In the genomic region with DNA sequence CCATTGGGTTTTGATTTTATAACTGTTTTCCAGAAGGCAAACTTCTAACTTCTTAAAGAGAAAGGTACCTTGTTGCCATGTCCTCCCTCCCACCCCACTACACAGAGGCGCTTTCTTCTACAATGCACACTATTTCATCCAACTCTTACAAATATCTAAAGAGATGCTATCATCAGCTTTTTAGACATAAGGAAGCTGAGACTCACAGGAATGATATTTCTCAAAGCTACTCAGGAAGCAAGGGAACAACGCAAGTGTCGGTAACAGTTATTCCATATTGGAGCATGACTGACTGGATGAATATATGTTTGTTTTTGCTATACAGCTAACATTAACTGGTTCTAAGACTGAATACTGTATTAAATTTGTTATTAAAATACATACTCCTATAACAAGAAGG, we compare ENCODE assay signal across 22 cellular contexts.
DNase-seq lines count a peak whose midpoint lies in the region; ATAC-seq, FAIRE-seq and TF ChIP-seq lines count a peak whose summit lies in the region.
"Had no signal": no experiment of that assay in that cellular context is flagged by ENCODE, and none has a peak within 500 bp of the region (broad histone marks: within the 10 kb centered on the region; RNA-seq: fewer than 3 reads in every experiment).

No MANE protein-coding gene starts in this region.

- 93% methylated on average over 3 of the region's 3 CpGs for WGBS in GM12878 (ENCODE audit: insufficient coverage, insufficient replicate concordance, low lambda C conversion rate, missing lambda C conversion rate)
- 98% methylated on average over 3 of the region's 3 CpGs for WGBS in tibial nerve, 2 donors

- no peaks in the 10 kb centered on the region for H4K20me1 ChIP-seq in GM12878 (ENCODE audit: control insufficient read depth, insufficient read depth)
- H4K20me1 ChIP-seq: BLaER1 had no signal

- POLR2A ChIA-PET in GM12878 (lab: Charles Lee) = interaction anchor here (0.6 kb wide), 1 partner anchor 258 kb away, joined by 3 read pairs; no protein-coding TSS in a partner anchor

- H3K9ac ChIP-seq in GM12878 (ENCODE audit: control insufficient read depth, insufficient read depth, low read length) = no peak overlapping the region
- H3K9ac ChIP-seq: BLaER1 had no signal

- no peak for TF ChIP-seq RAD21 in GM12878 (IDR thresholded peaks at IDR 0.05; ENCODE audit: insufficient read depth, low read depth, low read length)

- no TSS peak for BruUV-seq in GM12878 (replicated peaks; lab: Mats Ljungman, UMichigan)

- SMC1A ChIA-PET in GM12878 (lab: Charles Lee; ENCODE audit: uncharacterized antibody, unreplicated experiment) = no interaction called here

- no peak overlapping the region for H3K27ac ChIP-seq in GM12878 (ENCODE audit: control insufficient read depth, insufficient read depth)
- H3K27ac ChIP-seq in tibial nerve = no peak overlapping the region
- H3K27ac ChIP-seq: BLaER1 had no signal

- H2AFZ ChIP-seq in GM12878 (ENCODE audit: control insufficient read depth, low read depth, low read length) = no peak overlapping the region

- H3K27me3 ChIP-seq in GM12878 (replicated peaks in 1 of 2; ENCODE audit: control insufficient read depth in 2 of 2, insufficient read depth in 2 of 2, low read length in 1 of 2) (no peaks in the 10 kb centered on the region), tibial nerve (no peaks in the 10 kb centered on the region)
- H3K27me3 ChIP-seq: BE2C, BLaER1 had no signal

- H3K4me3 ChIP-seq in GM12878 = no peak overlapping the region
- no peak overlapping the region for H3K4me3 ChIP-seq in tibial nerve
- H3K4me3 ChIP-seq: BLaER1 had no signal

- H3K4me2 ChIP-seq in GM12878 (ENCODE audit: control insufficient read depth, insufficient read depth) = no peak overlapping the region
- H3K4me2 ChIP-seq: BLaER1 had no signal

- RAD21 ChIA-PET in GM12878 (lab: Charles Lee; ENCODE audit: unreplicated experiment) = no interaction called here

- CTCF ChIA-PET in GM12878 (lab: Yijun Ruan, JAX) = no interaction called here

- TF ChIP-seq CTCF in GM12878 (IDR thresholded peaks at IDR 0.05 in 2 of 3, conservative IDR thresholded peaks at IDR 0.05 in 1 of 3; ENCODE audit: control insufficient read depth in 2 of 3, extremely low read depth in 1 of 3, insufficient read depth in 1 of 3, low read depth in 3 of 3, low read length in 3 of 3) = no peak
- no peak for TF ChIP-seq CTCF in tibial nerve (IDR thresholded peaks at IDR 0.05)

- FAIRE-seq in GM12878 (lab: Jason Lieb, UNC) = peak; percentile 75
- FAIRE-seq: A204.1, G401.6, GM12892, GM18507 had no signal

- TF ChIP-seq EP300 in GM12878 (IDR thresholded peaks at IDR 0.05; ENCODE audit: borderline replicate concordance in 1 of 2, control insufficient read depth in 1 of 2, low read depth in 2 of 2, low read length in 2 of 2) (no peak), tibial nerve (IDR thresholded peaks at IDR 0.05) (no peak)

- in situ Hi-C loops in GM12878 (cut with MboI) = no loop called here

- intact Hi-C loops in GM12878 (cut with micrococcal nuclease; ENCODE audit: unreplicated experiment) = no loop called here
- intact Hi-C loops in Right ventricle myocardium superior (cut with DNase I) = no loop called here

- ATAC-seq in GM12878 (no peak), Right ventricle myocardium superior (ENCODE audit: poor library complexity) (no peak)

- no peaks in the 10 kb centered on the region for H3K79me2 ChIP-seq in GM12878 (ENCODE audit: control insufficient read depth, insufficient read depth, low read length)

- no peak for TF ChIP-seq POLR2A in GM12878 (IDR thresholded peaks at IDR 0.05; ENCODE audit: low read depth, low read length)
- no peak for TF ChIP-seq POLR2A in tibial nerve (IDR thresholded peaks at IDR 0.05)

- peak; percentile 7 for DNase-seq in RPMI7951 (ENCODE audit: low read depth)
- DNase-seq in GM12878 (ENCODE audit: low read depth, low spot score) = no peak
- DNase-seq in dermis blood vessel endothelial cell = peak; percentile 7
- DNase-seq in OCI-M1 (lab: John Stamatoyannopoulos, UW) = no peak
- no peak for DNase-seq in Right ventricle myocardium superior
- no peak for DNase-seq in islet precursor cell
- no peak for DNase-seq in tibial nerve (ENCODE audit: low spot score in 2 of 2)
- DNase-seq: 8988T; ACHN; BE2C; C1 segment of cervical spinal cord; CD4-positive, alpha-beta memory T cell; CD4-positive, CD25-positive, alpha-beta regulatory T cell; CD8-positive, alpha-beta memory T cell; COR-L47; DMS79 treated with DMSO at 0.1 percent for 48 hours; GF-D8 had no signal

- H3K36me3 ChIP-seq in GM12878 (ENCODE audit: control insufficient read depth in 2 of 2, insufficient read depth in 2 of 2, low read length in 1 of 2) (no peaks in the 10 kb centered on the region), tibial nerve (no peaks in the 10 kb centered on the region)
- H3K36me3 ChIP-seq: BE2C had no signal

- no peaks in the 10 kb centered on the region for H3K9me3 ChIP-seq in GM12878 (replicated peaks; ENCODE audit: control insufficient read depth, insufficient read depth, low read length)
- no peaks in the 10 kb centered on the region for H3K9me3 ChIP-seq in tibial nerve
- H3K9me3 ChIP-seq: BE2C, BLaER1 had no signal

- H3K4me1 ChIP-seq in GM12878 (ENCODE audit: control insufficient read depth, insufficient read depth, low read length) = no peaks in the 10 kb centered on the region
- no peaks in the 10 kb centered on the region for H3K4me1 ChIP-seq in tibial nerve
- H3K4me1 ChIP-seq: BLaER1 had no signal

TF ChIP-seq in GM12878, 131 proteins besides CTCF, POLR2A, EP300 and RAD21 (continues in another document):
- TF ChIP-seq CREB1 (IDR thresholded peaks at IDR 0.05; ENCODE audit: low read depth) (no peak), ZNF24 (IDR thresholded peaks at IDR 0.05) (no peak), JUND (IDR thresholded peaks at IDR 0.05; ENCODE audit: low read depth, low read length) (no peak), SREBF2 (IDR thresholded peaks at IDR 0.05; ENCODE audit: low read length) (no peak), EZH2 (IDR thresholded peaks at IDR 0.05; ENCODE audit: borderline replicate concordance, control insufficient read depth, low read depth, low read length) (no peak), FOXM1 (IDR thresholded peaks at IDR 0.05; ENCODE audit: low read depth, low read length) (no peak), YY1 (IDR thresholded peaks at IDR 0.05; ENCODE audit: low read depth, low read length) (no peak), EED (IDR thresholded peaks at IDR 0.05; ENCODE audit: low read depth) (no peak), NFYA (IDR thresholded peaks at IDR 0.05; ENCODE audit: borderline replicate concordance, low read depth, low read length) (no peak), SMARCA5 (IDR thresholded peaks at IDR 0.05) (no peak), IKZF2 (IDR thresholded peaks at IDR 0.05) (no peak), NBN (IDR thresholded peaks at IDR 0.05) (no peak), CHD1 (IDR thresholded peaks at IDR 0.05; ENCODE audit: low read depth, low read length) (no peak)
- TF ChIP-seq, protein P1, sequence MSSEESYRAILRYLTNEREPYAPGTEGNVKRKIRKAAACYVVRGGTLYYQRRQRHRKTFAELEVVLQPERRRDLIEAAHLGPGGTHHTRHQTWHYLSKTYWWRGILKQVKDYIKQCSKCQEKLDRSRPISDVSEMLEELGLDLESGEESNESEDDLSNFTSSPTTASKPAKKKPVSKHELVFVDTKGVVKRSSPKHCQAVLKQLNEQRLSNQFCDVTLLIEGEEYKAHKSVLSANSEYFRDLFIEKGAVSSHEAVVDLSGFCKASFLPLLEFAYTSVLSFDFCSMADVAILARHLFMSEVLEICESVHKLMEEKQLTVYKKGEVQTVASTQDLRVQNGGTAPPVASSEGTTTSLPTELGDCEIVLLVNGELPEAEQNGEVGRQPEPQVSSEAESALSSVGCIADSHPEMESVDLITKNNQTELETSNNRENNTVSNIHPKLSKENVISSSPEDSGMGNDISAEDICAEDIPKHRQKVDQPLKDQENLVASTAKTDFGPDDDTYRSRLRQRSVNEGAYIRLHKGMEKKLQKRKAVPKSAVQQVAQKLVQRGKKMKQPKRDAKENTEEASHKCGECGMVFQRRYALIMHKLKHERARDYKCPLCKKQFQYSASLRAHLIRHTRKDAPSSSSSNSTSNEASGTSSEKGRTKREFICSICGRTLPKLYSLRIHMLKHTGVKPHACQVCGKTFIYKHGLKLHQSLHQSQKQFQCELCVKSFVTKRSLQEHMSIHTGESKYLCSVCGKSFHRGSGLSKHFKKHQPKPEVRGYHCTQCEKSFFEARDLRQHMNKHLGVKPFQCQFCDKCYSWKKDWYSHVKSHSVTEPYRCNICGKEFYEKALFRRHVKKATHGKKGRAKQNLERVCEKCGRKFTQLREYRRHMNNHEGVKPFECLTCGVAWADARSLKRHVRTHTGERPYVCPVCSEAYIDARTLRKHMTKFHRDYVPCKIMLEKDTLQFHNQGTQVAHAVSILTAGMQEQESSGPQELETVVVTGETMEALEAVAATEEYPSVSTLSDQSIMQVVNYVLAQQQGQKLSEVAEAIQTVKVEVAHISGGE (CRISPR knock-in tag; IDR thresholded peaks at IDR 0.05) = no peak
- TF ChIP-seq, protein P2, sequence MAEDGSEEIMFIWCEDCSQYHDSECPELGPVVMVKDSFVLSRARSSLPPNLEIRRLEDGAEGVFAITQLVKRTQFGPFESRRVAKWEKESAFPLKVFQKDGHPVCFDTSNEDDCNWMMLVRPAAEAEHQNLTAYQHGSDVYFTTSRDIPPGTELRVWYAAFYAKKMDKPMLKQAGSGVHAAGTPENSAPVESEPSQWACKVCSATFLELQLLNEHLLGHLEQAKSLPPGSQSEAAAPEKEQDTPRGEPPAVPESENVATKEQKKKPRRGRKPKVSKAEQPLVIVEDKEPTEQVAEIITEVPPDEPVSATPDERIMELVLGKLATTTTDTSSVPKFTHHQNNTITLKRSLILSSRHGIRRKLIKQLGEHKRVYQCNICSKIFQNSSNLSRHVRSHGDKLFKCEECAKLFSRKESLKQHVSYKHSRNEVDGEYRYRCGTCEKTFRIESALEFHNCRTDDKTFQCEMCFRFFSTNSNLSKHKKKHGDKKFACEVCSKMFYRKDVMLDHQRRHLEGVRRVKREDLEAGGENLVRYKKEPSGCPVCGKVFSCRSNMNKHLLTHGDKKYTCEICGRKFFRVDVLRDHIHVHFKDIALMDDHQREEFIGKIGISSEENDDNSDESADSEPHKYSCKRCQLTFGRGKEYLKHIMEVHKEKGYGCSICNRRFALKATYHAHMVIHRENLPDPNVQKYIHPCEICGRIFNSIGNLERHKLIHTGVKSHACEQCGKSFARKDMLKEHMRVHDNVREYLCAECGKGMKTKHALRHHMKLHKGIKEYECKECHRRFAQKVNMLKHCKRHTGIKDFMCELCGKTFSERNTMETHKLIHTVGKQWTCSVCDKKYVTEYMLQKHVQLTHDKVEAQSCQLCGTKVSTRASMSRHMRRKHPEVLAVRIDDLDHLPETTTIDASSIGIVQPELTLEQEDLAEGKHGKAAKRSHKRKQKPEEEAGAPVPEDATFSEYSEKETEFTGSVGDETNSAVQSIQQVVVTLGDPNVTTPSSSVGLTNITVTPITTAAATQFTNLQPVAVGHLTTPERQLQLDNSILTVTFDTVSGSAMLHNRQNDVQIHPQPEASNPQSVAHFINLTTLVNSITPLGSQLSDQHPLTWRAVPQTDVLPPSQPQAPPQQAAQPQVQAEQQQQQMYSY (CRISPR knock-in tag; IDR thresholded peaks at IDR 0.05) = no peak

Comparison
In these comparisons a context has a peak if more than half of its experiments do, and no peak if none do; other contexts are left out.
1. DNase-seq: peak in RPMI7951 (single experiment) and dermis blood vessel endothelial cell (single experiment); none in GM12878 (single experiment), OCI-M1 (single experiment), Right ventricle myocardium superior (single experiment), islet precursor cell (single experiment) and tibial nerve (0 of 2).